ENCODE assay signal across 10 cellular contexts in genomic region chr20:50054626-50055511, GRCh38. TPM values are rescaled to one million over a fixed set of nuclear protein-coding genes. Genes with fewer than 3 reads are reported as not detected.
A peak's percentile ranks its signal among the peaks of the same experiment; 100 is the strongest.
DNase-seq lines count a peak whose midpoint lies in the region; ATAC-seq, FAIRE-seq and TF ChIP-seq lines count a peak whose summit lies in the region.
"Had no signal": no experiment of that assay in that cellular context is flagged by ENCODE, and none has a peak within 500 bp of the region (broad histone marks: within the 10 kb centered on the region; RNA-seq: fewer than 3 reads in every experiment).

No MANE protein-coding gene starts in this region.

- no peak for ATAC-seq in GM18520 (IDR thresholded peaks at IDR 0.05; ENCODE audit: unreplicated experiment)

- no peaks in the 10 kb centered on the region for H3K27me3 Mint-ChIP-seq in neural crest cell (ENCODE audit: low read depth)

- H3K27me3 ChIP-seq in MG63, result no peaks in the 10 kb centered on the region

- no peaks in the 10 kb centered on the region for H3K36me3 ChIP-seq in MG63

- DNase-seq in ACHN, result peak; percentile 70
- DNase-seq in RCC 7860 (ENCODE audit: low spot score), result peak; percentile 89
- peak; percentile 60 for DNase-seq in fibroblast of the aortic adventitia (ENCODE audit: low read depth)
- DNase-seq in neural crest cell (ENCODE audit: low read depth, low spot score), result peak; percentile 29
- DNase-seq in erythroblast (lab: John Stamatoyannopoulos, UW), result no peak
- no peak for DNase-seq in MG63
- no peak for DNase-seq in stimulated activated CD8-positive, alpha-beta memory T cell treated with anti-CD3 and anti-CD28 coated beads, Interleukin-4, amount 100 ng/mL, for 48 hours
- DNase-seq: activated effector memory CD4-positive, alpha-beta T cell treated with anti-CD3 and anti-CD28 coated beads, Interleukin-2, amount 50 U/mL, for 16 hours; stimulated activated CD4-positive, alpha-beta T cell treated with anti-CD3 and anti-CD28 coated beads, Interleukin-1b, Interleukin-23, amount 100 ng/mL, for 48 hours had no signal

- no peaks in the 10 kb centered on the region for H3K36me3 Mint-ChIP-seq in neural crest cell (ENCODE audit: low read depth)

- no peak for TF ChIP-seq CTCF in fibroblast of the aortic adventitia (IDR thresholded peaks at IDR 0.05; ENCODE audit: insufficient read depth, low read length)
- TF ChIP-seq CTCF in neural crest cell (conservative IDR thresholded peaks at IDR 0.05), result no peak

- H3K4me1 Mint-ChIP-seq in neural crest cell, result peaks cover 26% of the 10 kb centered on the region

- H3K9me3 Mint-ChIP-seq in neural crest cell, result no peaks in the 10 kb centered on the region

- no peak for TF ChIP-seq POLR2A in erythroblast (IDR thresholded peaks at IDR 0.05; ENCODE audit: low read length)

- no peaks in the 10 kb centered on the region for H3K9me3 ChIP-seq in MG63

- no peak overlapping the region for H3K4me3 Mint-ChIP-seq in neural crest cell

- H3K4me3 ChIP-seq in fibroblast of the aortic adventitia (ENCODE audit: low read depth, low read length), result no peak overlapping the region
- H3K4me3 ChIP-seq in MG63, result no peak overlapping the region

- in situ Hi-C loops in ACHN (cut with HindIII; ENCODE audit: low pct_ligation_motif_present, low pct_unique_long_range_greater_than_20kb, low sequenced_read_pairs), result no loop called here

- peak overlapping the region; percentile 35 for H3K27ac Mint-ChIP-seq in neural crest cell (ENCODE audit: unreplicated experiment)

- FAIRE-seq in RCC 7860 (lab: Jason Lieb, UNC), result peak; percentile 77

RNA-seq across cellular contexts. Expression of gene UBE2V1, which starts 58.1 kb away (rescaled TPM):
- total RNA-seq in fibroblast of the aortic adventitia (ENCODE audit: low replicate concordance) (77.1 and 105 TPM in 2 replicates), neural crest cell (147 and 177 TPM in 2 replicates)
- total RNA-seq in MG63 (2014; rRNA removed; shearing (Covaris generic); ENCODE audit: low replicate concordance), result 23.3 and 29.6 TPM in 2 replicates

Comparison
In these comparisons a context has a peak if more than half of its experiments do, and no peak if none do; other contexts are left out.
1. DNase-seq: peak in ACHN (single experiment), RCC 7860 (single experiment), fibroblast of the aortic adventitia (single experiment) and neural crest cell (single experiment); none in erythroblast (0 of 2), MG63 (single experiment) and stimulated activated CD8-positive, alpha-beta memory T cell treated with anti-CD3 and anti-CD28 coated beads, Interleukin-4, amount 100 ng/mL, for 48 hours (single experiment).